Comparison of ENCODE assay signal across 12 cellular contexts in genomic region chr6:132132420-132132819, GRCh38.
DNase-seq lines count a peak whose midpoint lies in the region; ATAC-seq and TF ChIP-seq lines count a peak whose summit lies in the region.
"Had no signal": no experiment of that assay in that cellular context is flagged by ENCODE, and none has a peak within 500 bp of the region (broad histone marks: within the 10 kb centered on the region; RNA-seq: fewer than 3 reads in every experiment).

No MANE protein-coding gene starts in this region.

- ATAC-seq in body of pancreas, result peak; percentile 66
- no peak for ATAC-seq in HG02938 (IDR thresholded peaks at IDR 0.05; ENCODE audit: unreplicated experiment)
- no peak for ATAC-seq in GM21723 (IDR thresholded peaks at IDR 0.05; ENCODE audit: unreplicated experiment)
- ATAC-seq in GM21360 (IDR thresholded peaks at IDR 0.05; ENCODE audit: unreplicated experiment), result no peak
- ATAC-seq: stimulated activated effector memory CD8-positive, alpha-beta T cell treated with anti-CD3 and anti-CD28 coated beads, Interleukin-12 subunit alpha, Interleukin-12 subunit beta, amount 100 ng/mL, for 72 hours had no signal

- H3K9me3 ChIP-seq in body of pancreas, result no peaks in the 10 kb centered on the region
- H3K9me3 ChIP-seq in left ventricle myocardium inferior (replicated peaks), result no peaks in the 10 kb centered on the region
- H3K9me3 ChIP-seq in sigmoid colon, result no peaks in the 10 kb centered on the region

- intact Hi-C loops in body of pancreas (cut with DNase I), result no loop called here
- intact Hi-C loops in left ventricle myocardium inferior (cut with micrococcal nuclease), result no loop called here
- intact Hi-C loops in sigmoid colon (cut with DNase I), result loop anchor here (5.0 kb wide), 1 partner anchor 120 kb away; no protein-coding TSS in a partner anchor

- DNase-seq in ELR (ENCODE audit: low read depth), result peak; percentile 54
- peak in 1 of 4 donors; percentile 14 for DNase-seq in body of pancreas
- DNase-seq in left ventricle myocardium inferior, result no peak
- DNase-seq in sigmoid colon, result no peak
- DNase-seq in GM03348 (ENCODE audit: low spot score), result no peak
- DNase-seq: COR-L47, NCI-H748 treated with DMSO at 0.1 percent for 48 hours had no signal

- H3K27me3 ChIP-seq in body of pancreas (no peaks in the 10 kb centered on the region), left ventricle myocardium inferior (ENCODE audit: low read depth) (no peaks in the 10 kb centered on the region), sigmoid colon (no peaks in the 10 kb centered on the region)

- H3K36me3 ChIP-seq in body of pancreas (replicated peaks in 1 of 2; ENCODE audit: insufficient read depth in 1 of 2, low read depth in 2 of 2) (no peaks in the 10 kb centered on the region), left ventricle myocardium inferior (no peaks in the 10 kb centered on the region), sigmoid colon (no peaks in the 10 kb centered on the region)

- TF ChIP-seq EP300 in sigmoid colon (IDR thresholded peaks at IDR 0.05), result no peak

- peaks cover 16% of the 10 kb centered on the region for H3K4me1 ChIP-seq in body of pancreas
- H3K4me1 ChIP-seq in left ventricle myocardium inferior, result peaks cover 45% of the 10 kb centered on the region
- H3K4me1 ChIP-seq in sigmoid colon, result peaks cover 0 to 46% (median 39%) of the 10 kb centered on the region in 4 donors
- H3K4me1 ChIP-seq: parathyroid adenoma had no signal

- TF ChIP-seq CTCF in body of pancreas (IDR thresholded peaks at IDR 0.05), result no peak
- TF ChIP-seq CTCF in left ventricle myocardium inferior (IDR thresholded peaks at IDR 0.05; ENCODE audit: borderline replicate concordance), result no peak
- no peak for TF ChIP-seq CTCF in sigmoid colon (IDR thresholded peaks at IDR 0.05)

- H3K27ac ChIP-seq in body of pancreas (peak overlapping the region in 2 of 4 donors; percentile 30 to 43), left ventricle myocardium inferior (replicated peaks) (peak overlapping the region; percentile 87), sigmoid colon (peak overlapping the region; percentile 82 to 90 (median 89))

- TF ChIP-seq POLR2A in body of pancreas (IDR thresholded peaks at IDR 0.05), result no peak
- no peak for TF ChIP-seq POLR2A in sigmoid colon (IDR thresholded peaks at IDR 0.05)

- WGBS in body of pancreas, 2 donors, result 21 to 36% methylated on average over 2 of the region's 2 CpGs
- WGBS in sigmoid colon, 2 donors, result 71 to 90% methylated on average over 2 of the region's 2 CpGs

- H3K4me3 ChIP-seq in body of pancreas (no peak overlapping the region), left ventricle myocardium inferior (no peak overlapping the region), sigmoid colon (no peak overlapping the region)
